In the genomic region with DNA sequence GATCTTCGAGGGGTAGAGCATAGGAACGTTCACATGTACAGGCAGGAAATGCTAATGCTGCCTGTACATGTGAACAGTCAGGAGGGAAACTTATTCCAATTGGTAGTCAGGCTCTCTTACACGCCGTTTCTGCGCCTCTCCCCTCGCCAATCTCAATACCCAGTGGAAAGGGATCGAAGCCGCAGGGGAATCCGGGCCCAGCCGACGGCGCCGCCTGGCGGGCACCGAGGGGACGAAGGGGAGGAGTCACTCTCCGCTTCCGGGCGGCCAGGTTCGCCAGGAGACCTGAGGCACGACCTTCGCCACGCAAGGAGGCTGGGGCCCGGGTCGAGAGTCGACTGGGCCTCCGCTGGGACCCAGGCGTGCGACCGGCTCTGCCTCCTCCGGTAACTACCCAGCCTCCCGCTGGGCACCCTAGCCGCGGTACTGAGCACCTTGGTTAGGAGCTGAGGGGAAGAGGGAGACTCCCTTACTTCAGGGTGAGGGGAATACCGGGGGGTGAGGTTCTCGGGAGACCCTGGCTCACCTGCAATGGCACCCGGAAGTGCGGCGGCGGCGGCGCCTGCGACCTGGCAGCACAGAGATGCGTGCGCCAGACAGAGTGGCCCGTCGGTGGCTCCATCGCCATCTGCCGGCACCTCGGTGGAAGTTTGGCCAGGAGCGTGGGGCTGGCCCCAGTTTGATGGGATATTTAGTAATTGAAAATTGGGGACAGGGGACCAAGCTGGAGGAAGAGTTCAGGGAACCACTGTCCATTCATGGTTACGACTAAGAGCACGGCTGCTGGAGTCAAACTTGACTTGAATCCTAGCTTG, we compare ENCODE assay signal across 8 cellular contexts. TPM values are rescaled to one million over a fixed set of nuclear protein-coding genes. Genes with fewer than 3 reads are reported as not detected.
DNase-seq lines count a peak whose midpoint lies in the region; ATAC-seq, FAIRE-seq and TF ChIP-seq lines count a peak whose summit lies in the region.

TSS of gene PIGO (minus strand) at position 557 of the 815 bp plus-strand sequence. CDS start 1,026 bp downstream, outside the sequence.

- no peaks in the 10 kb centered on the region for H3K27me3 ChIP-seq in HUES6 (ENCODE audit: control insufficient read depth, insufficient read depth, low read length)
- H3K27me3 ChIP-seq in OCI-LY3 (ENCODE audit: low read depth, low read length) = no peaks in the 10 kb centered on the region

- H3K9me3 ChIP-seq in HUES6 (ENCODE audit: control insufficient read depth, insufficient read depth, low read depth, low read length) = no peaks in the 10 kb centered on the region
- H3K9me3 ChIP-seq in OCI-LY3 (ENCODE audit: insufficient read depth, low read length) = no peaks in the 10 kb centered on the region

- DNase-seq in D721Med (ENCODE audit: insufficient read length, low spot score) (peak; percentile 81), activated T-cell treated with anti-CD3 and anti-CD28 coated beads for 24 hours (ENCODE audit: low read depth) (peak; percentile 87), epithelial cell of prostate (ENCODE audit: low read depth, low spot score) (peak; percentile 43), mucosa of gallbladder (ENCODE audit: low spot score) (peak; percentile 89)
- DNase-seq in stimulated activated CD8-positive, alpha-beta memory T cell treated with anti-CD3 and anti-CD28 coated beads, Interleukin-4, amount 100 ng/mL, for 48 hours = peak; percentile 91

- H4K20me1 ChIP-seq in OCI-LY3 (ENCODE audit: insufficient read depth, low read length) = no peaks in the 10 kb centered on the region

- peak within 1 kb of the TSS; percentile 90; the same call in 1 of the 2 replicates for H2AFZ ChIP-seq in OCI-LY3 (ENCODE audit: low read depth, low read length)

- peaks cover 2% of the 10 kb centered on the region; the same call in 1 of the 2 replicates for H3K4me1 ChIP-seq in HUES6 (ENCODE audit: control insufficient read depth, insufficient read depth, low read length)
- H3K4me1 ChIP-seq in OCI-LY3 (ENCODE audit: low read length) = peaks cover 7% of the 10 kb centered on the region

- peak; percentile 85 for ATAC-seq in GM21390 (IDR thresholded peaks at IDR 0.05; ENCODE audit: unreplicated experiment)

- H3K4me3 ChIP-seq in HUES6 (ENCODE audit: low read depth, low read length) (peak within 1 kb of the TSS; percentile 96), OCI-LY3 (ENCODE audit: low read length) (peak within 1 kb of the TSS; percentile 93)

- peak; percentile 73 for TF ChIP-seq CTCF in D721Med (IDR thresholded peaks at IDR 0.05; ENCODE audit: insufficient read depth, missing control alignments)
- peak; percentile 57 for TF ChIP-seq CTCF in OCI-LY3 (IDR thresholded peaks at IDR 0.05; ENCODE audit: low read depth, low read length)

- H3K79me2 ChIP-seq in OCI-LY3 (ENCODE audit: low read length) = peaks cover 14% of the 10 kb centered on the region

- FAIRE-seq in D721Med (lab: Jason Lieb, UNC) = no peak

- peak within 1 kb of the TSS; percentile 99 for H3K9ac ChIP-seq in HUES6 (ENCODE audit: low read length)
- H3K9ac ChIP-seq in OCI-LY3 (ENCODE audit: low read length) = peak within 1 kb of the TSS; percentile 99

- H3K27ac ChIP-seq in HUES6 (ENCODE audit: low read depth, low read length) = peak within 1 kb of the TSS; percentile 98
- H3K27ac ChIP-seq in OCI-LY3 (ENCODE audit: low read length) = peak within 1 kb of the TSS; percentile 92
- H3K27ac ChIP-seq in epithelial cell of prostate = peak within 1 kb of the TSS; percentile 89

- peak within 1 kb of the TSS; percentile 94 for H3K4me2 ChIP-seq in OCI-LY3 (ENCODE audit: low read length)

- H3K36me3 ChIP-seq in HUES6 (ENCODE audit: control insufficient read depth, insufficient read depth, low read length) (peaks cover 56% of the 10 kb centered on the region), OCI-LY3 (replicated peaks; ENCODE audit: low read depth, low read length) (peaks cover 31% of the 10 kb centered on the region)

RNA-seq across cellular contexts. Expression of gene PIGO, which starts in this region (rescaled TPM):
- total RNA-seq in mucosa of gallbladder = 35.9 TPM

Comparison
In these comparisons a context has a peak if more than half of its experiments do, and no peak if none do; other contexts are left out.
1. Peak in every context shown above with its lines: DNase-seq, ATAC-seq, H3K4me3 ChIP-seq and H3K27ac ChIP-seq.